1 cellular context compared by ENCODE assay signal in the genomic region with DNA sequence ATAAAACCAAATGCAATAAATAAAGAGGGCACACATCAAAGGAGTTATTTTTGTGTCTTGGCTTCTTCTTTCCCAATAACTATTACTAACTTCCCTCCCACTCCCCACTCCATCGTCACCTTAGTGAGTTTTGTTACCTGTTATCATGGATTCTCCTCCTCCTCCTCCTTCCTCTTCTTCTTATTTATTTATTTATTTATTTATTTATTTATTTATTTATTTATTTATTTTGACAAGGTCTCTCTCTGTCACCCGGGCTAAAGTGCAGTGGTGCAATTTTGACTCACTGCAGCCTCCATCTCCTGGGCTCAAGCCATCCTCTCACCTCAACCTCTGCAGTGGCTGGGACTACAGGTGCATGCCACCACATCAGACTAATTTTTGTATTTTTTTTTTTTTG.
TF ChIP-seq lines count a peak whose summit lies in the region.

No MANE protein-coding gene starts in this region.

TF ChIP-seq in HEK293, 187 proteins besides CTCF, POLR2A, EP300 and RAD21 (continued from another document):
- TF ChIP-seq, protein P1, sequence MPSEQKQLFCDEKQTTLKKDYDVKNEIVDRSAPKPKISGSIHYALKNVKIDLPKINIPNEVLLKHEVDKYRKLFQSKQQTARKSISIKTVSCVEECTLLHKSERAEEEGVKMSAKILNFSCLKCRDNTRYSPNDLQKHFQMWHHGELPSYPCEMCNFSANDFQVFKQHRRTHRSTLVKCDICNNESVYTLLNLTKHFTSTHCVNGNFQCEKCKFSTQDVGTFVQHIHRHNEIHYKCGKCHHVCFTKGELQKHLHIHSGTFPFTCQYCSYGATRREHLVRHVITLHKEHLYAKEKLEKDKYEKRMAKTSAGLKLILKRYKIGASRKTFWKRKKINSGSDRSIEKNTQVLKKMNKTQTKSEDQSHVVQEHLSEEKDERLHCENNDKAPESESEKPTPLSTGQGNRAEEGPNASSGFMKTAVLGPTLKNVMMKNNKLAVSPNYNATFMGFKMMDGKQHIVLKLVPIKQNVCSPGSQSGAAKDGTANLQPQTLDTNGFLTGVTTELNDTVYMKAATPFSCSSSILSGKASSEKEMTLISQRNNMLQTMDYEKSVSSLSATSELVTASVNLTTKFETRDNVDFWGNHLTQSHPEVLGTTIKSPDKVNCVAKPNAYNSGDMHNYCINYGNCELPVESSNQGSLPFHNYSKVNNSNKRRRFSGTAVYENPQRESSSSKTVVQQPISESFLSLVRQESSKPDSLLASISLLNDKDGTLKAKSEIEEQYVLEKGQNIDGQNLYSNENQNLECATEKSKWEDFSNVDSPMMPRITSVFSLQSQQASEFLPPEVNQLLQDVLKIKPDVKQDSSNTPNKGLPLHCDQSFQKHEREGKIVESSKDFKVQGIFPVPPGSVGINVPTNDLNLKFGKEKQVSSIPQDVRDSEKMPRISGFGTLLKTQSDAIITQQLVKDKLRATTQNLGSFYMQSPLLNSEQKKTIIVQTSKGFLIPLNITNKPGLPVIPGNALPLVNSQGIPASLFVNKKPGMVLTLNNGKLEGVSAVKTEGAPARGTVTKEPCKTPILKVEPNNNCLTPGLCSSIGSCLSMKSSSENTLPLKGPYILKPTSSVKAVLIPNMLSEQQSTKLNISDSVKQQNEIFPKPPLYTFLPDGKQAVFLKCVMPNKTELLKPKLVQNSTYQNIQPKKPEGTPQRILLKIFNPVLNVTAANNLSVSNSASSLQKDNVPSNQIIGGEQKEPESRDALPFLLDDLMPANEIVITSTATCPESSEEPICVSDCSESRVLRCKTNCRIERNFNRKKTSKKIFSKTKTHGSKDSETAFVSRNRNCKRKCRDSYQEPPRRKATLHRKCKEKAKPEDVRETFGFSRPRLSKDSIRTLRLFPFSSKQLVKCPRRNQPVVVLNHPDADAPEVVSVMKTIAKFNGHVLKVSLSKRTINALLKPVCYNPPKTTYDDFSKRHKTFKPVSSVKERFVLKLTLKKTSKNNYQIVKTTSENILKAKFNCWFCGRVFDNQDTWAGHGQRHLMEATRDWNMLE (tag by site-specific recombination; conservative IDR thresholded peaks at IDR 0.05; ENCODE audit: low read depth), result peak; percentile 92
- TF ChIP-seq ZNF501 (tag by site-specific recombination; IDR thresholded peaks at IDR 0.05), result 0 out of 2 replicates have a peak, but pooled peaks have one; percentile 46
- TF ChIP-seq ZNF555 (tag by site-specific recombination; conservative IDR thresholded peaks at IDR 0.05), result peak; percentile 86
- TF ChIP-seq ZNF140 (tag by site-specific recombination; IDR thresholded peaks at IDR 0.05), result peak; percentile 90; the same call in 1 of the 2 replicates
- no peak for TF ChIP-seq ZNF707 (tag by site-specific recombination; IDR thresholded peaks at IDR 0.05)
- no peak for TF ChIP-seq ZNF621 (tag by site-specific recombination; IDR thresholded peaks at IDR 0.05)
- TF ChIP-seq ZNF24 (tag by site-specific recombination; IDR thresholded peaks at IDR 0.05), result no peak
- TF ChIP-seq ZNF202 (tag by site-specific recombination; IDR thresholded peaks at IDR 0.05; ENCODE audit: borderline replicate concordance), result 0 out of 2 replicates have a peak, but pooled peaks have one; percentile 70
- no peak for TF ChIP-seq ZNF626 (tag by site-specific recombination; IDR thresholded peaks at IDR 0.05)
- peak; percentile 16 for TF ChIP-seq ZNF510 (tag by site-specific recombination; IDR thresholded peaks at IDR 0.05; ENCODE audit: insufficient replicate concordance)
- 0 out of 2 replicates have a peak, but pooled peaks have one; percentile 27 for TF ChIP-seq ZNF121 (tag by site-specific recombination; IDR thresholded peaks at IDR 0.05)
- TF ChIP-seq ZXDB (tag by site-specific recombination; IDR thresholded peaks at IDR 0.05), result peak; percentile 66
- TF ChIP-seq SCRT1 (tag by site-specific recombination; IDR thresholded peaks at IDR 0.05; ENCODE audit: borderline replicate concordance), result no peak
- 0 out of 2 replicates have a peak, but pooled peaks have one; percentile 21 for TF ChIP-seq ZNF354C (tag by site-specific recombination; IDR thresholded peaks at IDR 0.05; ENCODE audit: borderline replicate concordance, low read depth)
- TF ChIP-seq ZNF404 (tag by site-specific recombination; IDR thresholded peaks at IDR 0.05), result 0 out of 2 replicates have a peak, but pooled peaks have one; percentile 52
- 0 out of 2 replicates have a peak, but pooled peaks have one; percentile 48 for TF ChIP-seq ZNF664 (tag by site-specific recombination; IDR thresholded peaks at IDR 0.05)
- peak; percentile 90 for TF ChIP-seq ZNF433 (tag by site-specific recombination; IDR thresholded peaks at IDR 0.05; ENCODE audit: low read depth)
- no peak for TF ChIP-seq MEIS1 (CRISPR knock-in tag; IDR thresholded peaks at IDR 0.05; ENCODE audit: borderline replicate concordance)
- TF ChIP-seq ZNF558 (tag by site-specific recombination; IDR thresholded peaks at IDR 0.05), result peak; percentile 50; the same call in 1 of the 2 replicates
- no peak for TF ChIP-seq ZNF544 (tag by site-specific recombination; IDR thresholded peaks at IDR 0.05)
- TF ChIP-seq KLF10 (tag by site-specific recombination; IDR thresholded peaks at IDR 0.05), result no peak
- TF ChIP-seq ZNF514 (tag by site-specific recombination; IDR thresholded peaks at IDR 0.05), result 0 out of 2 replicates have a peak, but pooled peaks have one; percentile 18
- peak; percentile 81 for TF ChIP-seq ZNF426 (tag by site-specific recombination; IDR thresholded peaks at IDR 0.05)
- TF ChIP-seq, protein P2, sequence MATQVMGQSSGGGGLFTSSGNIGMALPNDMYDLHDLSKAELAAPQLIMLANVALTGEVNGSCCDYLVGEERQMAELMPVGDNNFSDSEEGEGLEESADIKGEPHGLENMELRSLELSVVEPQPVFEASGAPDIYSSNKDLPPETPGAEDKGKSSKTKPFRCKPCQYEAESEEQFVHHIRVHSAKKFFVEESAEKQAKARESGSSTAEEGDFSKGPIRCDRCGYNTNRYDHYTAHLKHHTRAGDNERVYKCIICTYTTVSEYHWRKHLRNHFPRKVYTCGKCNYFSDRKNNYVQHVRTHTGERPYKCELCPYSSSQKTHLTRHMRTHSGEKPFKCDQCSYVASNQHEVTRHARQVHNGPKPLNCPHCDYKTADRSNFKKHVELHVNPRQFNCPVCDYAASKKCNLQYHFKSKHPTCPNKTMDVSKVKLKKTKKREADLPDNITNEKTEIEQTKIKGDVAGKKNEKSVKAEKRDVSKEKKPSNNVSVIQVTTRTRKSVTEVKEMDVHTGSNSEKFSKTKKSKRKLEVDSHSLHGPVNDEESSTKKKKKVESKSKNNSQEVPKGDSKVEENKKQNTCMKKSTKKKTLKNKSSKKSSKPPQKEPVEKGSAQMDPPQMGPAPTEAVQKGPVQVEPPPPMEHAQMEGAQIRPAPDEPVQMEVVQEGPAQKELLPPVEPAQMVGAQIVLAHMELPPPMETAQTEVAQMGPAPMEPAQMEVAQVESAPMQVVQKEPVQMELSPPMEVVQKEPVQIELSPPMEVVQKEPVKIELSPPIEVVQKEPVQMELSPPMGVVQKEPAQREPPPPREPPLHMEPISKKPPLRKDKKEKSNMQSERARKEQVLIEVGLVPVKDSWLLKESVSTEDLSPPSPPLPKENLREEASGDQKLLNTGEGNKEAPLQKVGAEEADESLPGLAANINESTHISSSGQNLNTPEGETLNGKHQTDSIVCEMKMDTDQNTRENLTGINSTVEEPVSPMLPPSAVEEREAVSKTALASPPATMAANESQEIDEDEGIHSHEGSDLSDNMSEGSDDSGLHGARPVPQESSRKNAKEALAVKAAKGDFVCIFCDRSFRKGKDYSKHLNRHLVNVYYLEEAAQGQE (tag by site-specific recombination; IDR thresholded peaks at IDR 0.05), result peak; percentile 61; the same call in 1 of the 2 replicates
- peak; percentile 33; the same call in 1 of the 2 replicates for TF ChIP-seq ZNF629 (tag by site-specific recombination; IDR thresholded peaks at IDR 0.05)
- TF ChIP-seq ZNF266 (tag by site-specific recombination; IDR thresholded peaks at IDR 0.05; ENCODE audit: low read depth), result peak; percentile 68
- no peak for TF ChIP-seq HOXD13 (CRISPR knock-in tag; IDR thresholded peaks at IDR 0.05; ENCODE audit: borderline replicate concordance)
- peak; percentile 34; the same call in 1 of the 2 replicates for TF ChIP-seq ZBTB21 (tag by site-specific recombination; IDR thresholded peaks at IDR 0.05)
- TF ChIP-seq ZNF174 (tag by site-specific recombination; IDR thresholded peaks at IDR 0.05), result no peak
- no peak for TF ChIP-seq ZNF837 (tag by site-specific recombination; IDR thresholded peaks at IDR 0.05)
- TF ChIP-seq ZNF292 (tag by site-specific recombination; IDR thresholded peaks at IDR 0.05; ENCODE audit: borderline replicate concordance, low read depth), result 0 out of 2 replicates have a peak, but pooled peaks have one; percentile 41
- TF ChIP-seq, protein P3, sequence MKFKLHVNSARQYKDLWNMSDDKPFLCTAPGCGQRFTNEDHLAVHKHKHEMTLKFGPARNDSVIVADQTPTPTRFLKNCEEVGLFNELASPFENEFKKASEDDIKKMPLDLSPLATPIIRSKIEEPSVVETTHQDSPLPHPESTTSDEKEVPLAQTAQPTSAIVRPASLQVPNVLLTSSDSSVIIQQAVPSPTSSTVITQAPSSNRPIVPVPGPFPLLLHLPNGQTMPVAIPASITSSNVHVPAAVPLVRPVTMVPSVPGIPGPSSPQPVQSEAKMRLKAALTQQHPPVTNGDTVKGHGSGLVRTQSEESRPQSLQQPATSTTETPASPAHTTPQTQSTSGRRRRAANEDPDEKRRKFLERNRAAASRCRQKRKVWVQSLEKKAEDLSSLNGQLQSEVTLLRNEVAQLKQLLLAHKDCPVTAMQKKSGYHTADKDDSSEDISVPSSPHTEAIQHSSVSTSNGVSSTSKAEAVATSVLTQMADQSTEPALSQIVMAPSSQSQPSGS (tag by site-specific recombination; IDR thresholded peaks at IDR 0.05; ENCODE audit: low read depth), result no peak
- TF ChIP-seq, protein P4, sequence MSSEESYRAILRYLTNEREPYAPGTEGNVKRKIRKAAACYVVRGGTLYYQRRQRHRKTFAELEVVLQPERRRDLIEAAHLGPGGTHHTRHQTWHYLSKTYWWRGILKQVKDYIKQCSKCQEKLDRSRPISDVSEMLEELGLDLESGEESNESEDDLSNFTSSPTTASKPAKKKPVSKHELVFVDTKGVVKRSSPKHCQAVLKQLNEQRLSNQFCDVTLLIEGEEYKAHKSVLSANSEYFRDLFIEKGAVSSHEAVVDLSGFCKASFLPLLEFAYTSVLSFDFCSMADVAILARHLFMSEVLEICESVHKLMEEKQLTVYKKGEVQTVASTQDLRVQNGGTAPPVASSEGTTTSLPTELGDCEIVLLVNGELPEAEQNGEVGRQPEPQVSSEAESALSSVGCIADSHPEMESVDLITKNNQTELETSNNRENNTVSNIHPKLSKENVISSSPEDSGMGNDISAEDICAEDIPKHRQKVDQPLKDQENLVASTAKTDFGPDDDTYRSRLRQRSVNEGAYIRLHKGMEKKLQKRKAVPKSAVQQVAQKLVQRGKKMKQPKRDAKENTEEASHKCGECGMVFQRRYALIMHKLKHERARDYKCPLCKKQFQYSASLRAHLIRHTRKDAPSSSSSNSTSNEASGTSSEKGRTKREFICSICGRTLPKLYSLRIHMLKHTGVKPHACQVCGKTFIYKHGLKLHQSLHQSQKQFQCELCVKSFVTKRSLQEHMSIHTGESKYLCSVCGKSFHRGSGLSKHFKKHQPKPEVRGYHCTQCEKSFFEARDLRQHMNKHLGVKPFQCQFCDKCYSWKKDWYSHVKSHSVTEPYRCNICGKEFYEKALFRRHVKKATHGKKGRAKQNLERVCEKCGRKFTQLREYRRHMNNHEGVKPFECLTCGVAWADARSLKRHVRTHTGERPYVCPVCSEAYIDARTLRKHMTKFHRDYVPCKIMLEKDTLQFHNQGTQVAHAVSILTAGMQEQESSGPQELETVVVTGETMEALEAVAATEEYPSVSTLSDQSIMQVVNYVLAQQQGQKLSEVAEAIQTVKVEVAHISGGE (tag by site-specific recombination; conservative IDR thresholded peaks at IDR 0.05; ENCODE audit: low read depth), result peak; percentile 80
- 0 out of 2 replicates have a peak, but pooled peaks have one; percentile 25 for TF ChIP-seq ZNF138 (tag by site-specific recombination; IDR thresholded peaks at IDR 0.05; ENCODE audit: borderline replicate concordance)
- TF ChIP-seq, protein P5, sequence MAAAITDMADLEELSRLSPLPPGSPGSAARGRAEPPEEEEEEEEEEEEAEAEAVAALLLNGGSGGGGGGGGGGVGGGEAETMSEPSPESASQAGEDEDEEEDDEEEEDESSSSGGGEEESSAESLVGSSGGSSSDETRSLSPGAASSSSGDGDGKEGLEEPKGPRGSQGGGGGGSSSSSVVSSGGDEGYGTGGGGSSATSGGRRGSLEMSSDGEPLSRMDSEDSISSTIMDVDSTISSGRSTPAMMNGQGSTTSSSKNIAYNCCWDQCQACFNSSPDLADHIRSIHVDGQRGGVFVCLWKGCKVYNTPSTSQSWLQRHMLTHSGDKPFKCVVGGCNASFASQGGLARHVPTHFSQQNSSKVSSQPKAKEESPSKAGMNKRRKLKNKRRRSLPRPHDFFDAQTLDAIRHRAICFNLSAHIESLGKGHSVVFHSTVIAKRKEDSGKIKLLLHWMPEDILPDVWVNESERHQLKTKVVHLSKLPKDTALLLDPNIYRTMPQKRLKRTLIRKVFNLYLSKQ (tag by site-specific recombination; IDR thresholded peaks at IDR 0.05; ENCODE audit: borderline replicate concordance), result 0 out of 2 replicates have a peak, but pooled peaks have one; percentile 71
- peak; percentile 45 for TF ChIP-seq ZNF654 (tag by site-specific recombination; IDR thresholded peaks at IDR 0.05; ENCODE audit: low read depth)
